Comparison of ENCODE assay signal across 1 cellular context in genomic region chr6:28743271-28743789, GRCh38.
TF ChIP-seq lines count a peak whose summit lies in the region.

No MANE protein-coding gene starts in this region.

TF ChIP-seq in IMR-90, 13 proteins besides CTCF, POLR2A, EP300 and RAD21 (continued from another document):
- TF ChIP-seq RCOR1 (IDR thresholded peaks at IDR 0.05; ENCODE audit: insufficient replicate concordance, low read length), result no peak
- TF ChIP-seq BHLHE40 (IDR thresholded peaks at IDR 0.05; ENCODE audit: low read depth, low read length), result no peak
- no peak for TF ChIP-seq MXI1 (IDR thresholded peaks at IDR 0.05; ENCODE audit: borderline replicate concordance, low read depth, low read length)
- TF ChIP-seq MAFK (IDR thresholded peaks at IDR 0.05; ENCODE audit: low read depth, low read length), result no peak
- no peak for TF ChIP-seq FOS (IDR thresholded peaks at IDR 0.05; ENCODE audit: low read depth, low read length)
- no peak for TF ChIP-seq USF2 (IDR thresholded peaks at IDR 0.05; ENCODE audit: low read depth, low read length)
- no peak for TF ChIP-seq CEBPB (IDR thresholded peaks at IDR 0.05; ENCODE audit: low read depth, low read length)
TF ChIP-seq in IMR-90: peak in this region for 0.
